Comparison of ENCODE assay signal across 8 cellular contexts in genomic region chr3:155352900-155353490, GRCh38. TPM values are rescaled to one million over a fixed set of nuclear protein-coding genes. Genes with fewer than 3 reads are reported as not detected.
DNase-seq lines count a peak whose midpoint lies in the region; ATAC-seq and TF ChIP-seq lines count a peak whose summit lies in the region.

No MANE protein-coding gene starts in this region.

- TF ChIP-seq EP300 in ovary (IDR thresholded peaks at IDR 0.05): no peak

- H3K27ac Mint-ChIP-seq in naive B cell: no peak overlapping the region

- no peaks in the 10 kb centered on the region for H3K36me3 Mint-ChIP-seq in naive B cell

- H3K9me3 Mint-ChIP-seq in naive B cell: no peaks in the 10 kb centered on the region

- H3K9me3 ChIP-seq in BE2C: no peaks in the 10 kb centered on the region
- no peaks in the 10 kb centered on the region for H3K9me3 ChIP-seq in ovary

- H3K4me3 ChIP-seq in BE2C (ENCODE audit: low read depth, low read length) (no peak overlapping the region), H7 (ENCODE audit: insufficient read depth, low read depth, low read length) (no peak overlapping the region), ovary (no peak overlapping the region)

- peak; percentile 44 for TF ChIP-seq CTCF in BE2C (IDR thresholded peaks at IDR 0.05; ENCODE audit: low read depth, low read length)
- TF ChIP-seq CTCF in ovary (IDR thresholded peaks at IDR 0.05): peak in 1 of 3 donors; percentile 34

- intact Hi-C loops in ovary (cut with DNase I): loop anchor here in 2 of 4 donors (5.0 to 10.0 kb wide), 2 partner anchors 342 to 349 kb away; no protein-coding TSS in a partner anchor

- H3K36me3 ChIP-seq in BE2C (no peaks in the 10 kb centered on the region), H7 (replicated peaks; ENCODE audit: control insufficient read depth, insufficient read depth, low read length) (no peaks in the 10 kb centered on the region), ovary (no peaks in the 10 kb centered on the region)

- no peaks in the 10 kb centered on the region for H3K27me3 Mint-ChIP-seq in naive B cell

- H3K4me3 Mint-ChIP-seq in naive B cell: no peak overlapping the region

- no peak overlapping the region for H3K27ac ChIP-seq in ovary

- ATAC-seq in naive B cell (ENCODE audit: low read depth in 2 of 2) (no peak), GM21717 (IDR thresholded peaks at IDR 0.05; ENCODE audit: unreplicated experiment) (no peak)

- no peak for TF ChIP-seq POLR2A in ovary (IDR thresholded peaks at IDR 0.05)

- H3K4me1 Mint-ChIP-seq in naive B cell: no peaks in the 10 kb centered on the region

- DNase-seq in BE2C: no peak
- peak; percentile 44 for DNase-seq in HCEC 1CT
- peak; percentile 0 for DNase-seq in NCI-H748 treated with DMSO at 0.1 percent for 48 hours (lab: John Stamatoyannopoulos, UW)
- peak; percentile 64 for DNase-seq in dedifferentiated amniotic fluid mesenchymal stem cell (ENCODE audit: extremely low spot score)
- peak; percentile 12 for DNase-seq in naive B cell
- DNase-seq in H7: no peak
- DNase-seq in ovary: no peak

- H3K4me1 ChIP-seq in BE2C (no peaks in the 10 kb centered on the region), ovary (ENCODE audit: insufficient read depth) (no peaks in the 10 kb centered on the region)

- WGBS in ovary, 3 donors: 37 to 51% (median 40%) methylated on average over 6 of the region's 6 CpGs

- no peaks in the 10 kb centered on the region for H3K27me3 ChIP-seq in BE2C
- H3K27me3 ChIP-seq in H7 (ENCODE audit: control insufficient read depth, insufficient read depth, low read length): peaks cover 2% of the 10 kb centered on the region; the same call in 1 of the 2 replicates
- no peaks in the 10 kb centered on the region for H3K27me3 ChIP-seq in ovary

RNA-seq across cellular contexts. Expression of gene STRIT1, which starts 59.5 kb away (rescaled TPM):
- not detected for polyA plus RNA-seq in BE2C (2012; ENCODE audit: insufficient read depth, insufficient read length, low read depth)
- polyA plus RNA-seq in naive B cell (ENCODE audit: low read depth in 6 of 6): not detected
- not detected in 2 replicates for total RNA-seq in H7 (2014; rRNA removed; shearing (Covaris generic))
- total RNA-seq in ovary: not detected
- polyA plus RNA-seq in ovary: not detected

Comparison
In these comparisons a context has a peak if more than half of its experiments do, and no peak if none do; other contexts are left out.
1. DNase-seq: peak in HCEC 1CT (single experiment), NCI-H748 treated with DMSO at 0.1 percent for 48 hours (single experiment), dedifferentiated amniotic fluid mesenchymal stem cell (single experiment) and naive B cell (single experiment); none in BE2C (single experiment), H7 (single experiment) and ovary (0 of 5).